ENCODE assay signal across 9 cellular contexts in the genomic region with DNA sequence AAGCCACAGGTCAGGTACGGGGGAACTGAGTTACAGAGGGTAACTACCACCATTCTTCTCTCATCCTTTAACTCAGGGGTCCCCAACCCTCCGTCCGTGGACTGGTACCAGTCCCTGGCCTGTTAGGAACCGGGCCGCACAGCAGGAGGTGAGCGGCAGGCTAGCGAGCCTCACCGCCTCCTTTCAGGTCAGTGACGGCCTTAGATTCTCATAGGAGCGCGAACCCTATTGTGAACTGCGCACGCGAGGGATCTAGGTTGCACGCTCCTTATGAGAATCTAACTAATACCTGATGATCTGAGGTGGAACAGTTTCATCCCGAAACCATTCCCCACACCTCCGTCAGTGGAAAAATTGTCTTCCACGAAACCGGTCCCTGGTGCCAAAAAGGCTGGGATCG. TPM values are rescaled to one million over a fixed set of nuclear protein-coding genes. Genes with fewer than 3 reads are reported as not detected.
DNase-seq lines count a peak whose midpoint lies in the region; ATAC-seq, FAIRE-seq and TF ChIP-seq lines count a peak whose summit lies in the region.
"Not testable (repeated sequence)": the region's sequence is repeated elsewhere in the genome, so short reads cannot be mapped to it uniquely, and the experiment has no call there.
"Had no signal": no experiment of that assay in that cellular context is flagged by ENCODE, and none has a peak within 500 bp of the region (broad histone marks: within the 10 kb centered on the region; RNA-seq: fewer than 3 reads in every experiment).

No MANE protein-coding gene starts in this region.

- H3K9ac ChIP-seq in HUES6 (ENCODE audit: low read length) = not testable (repeated sequence)
- H3K9ac ChIP-seq in astrocyte (ENCODE audit: low read length) (peak overlapping the region; percentile 97), kidney (ENCODE audit: low read length in 2 of 2) (peak overlapping the region in 1 of 2 donors; percentile 84), stomach smooth muscle (ENCODE audit: low read length in 2 of 2) (peak overlapping the region; percentile 93 to 97)

- H3K79me2 ChIP-seq in astrocyte (ENCODE audit: insufficient read depth, low read length) = peaks cover 36% of the 10 kb centered on the region

- H2AFZ ChIP-seq in astrocyte (ENCODE audit: low read depth, low read length) = peak overlapping the region; percentile 98
- peak overlapping the region; percentile 57 for H2AFZ ChIP-seq in neuron (ENCODE audit: low read depth, low read length)

- H3K27me3 Mint-ChIP-seq in T-helper 1 cell treated with Interleukin-12 subunit alpha and Interleukin-12 subunit beta and Interleukin-4 antibody, amounts not matched to agents 30 μg/mL and 1 μg/mL, for 36 hours (ENCODE audit: low read depth) = peaks cover 18% of the 10 kb centered on the region
- not testable (repeated sequence) for H3K27me3 Mint-ChIP-seq in astrocyte (ENCODE audit: low read depth, unreplicated experiment)

- H4K20me1 ChIP-seq in astrocyte (ENCODE audit: insufficient read depth, low read length) = peaks cover 15% of the 10 kb centered on the region

- H3K4me1 ChIP-seq in BE2C; HUES6 (ENCODE audit: control insufficient read depth, insufficient read depth, low read length): not testable (repeated sequence)
- H3K4me1 ChIP-seq in astrocyte (ENCODE audit: insufficient read depth, low read length) (peaks cover 10% of the 10 kb centered on the region), kidney (ENCODE audit: control insufficient read depth in 1 of 2, insufficient read depth in 1 of 2, low read depth in 1 of 2, low read length in 2 of 2) (peaks cover 5 to 11% of the 10 kb centered on the region in 2 donors), neuron (ENCODE audit: insufficient read depth, low read length) (peaks cover 15% of the 10 kb centered on the region), stomach smooth muscle (ENCODE audit: control insufficient read depth, insufficient read depth, low read length) (peaks cover 20% of the 10 kb centered on the region)

- peaks cover 17% of the 10 kb centered on the region for H3K36me3 Mint-ChIP-seq in T-helper 1 cell treated with Interleukin-12 subunit alpha and Interleukin-12 subunit beta and Interleukin-4 antibody, amounts not matched to agents 30 μg/mL and 1 μg/mL, for 36 hours (ENCODE audit: low read depth)
- not testable (repeated sequence) for H3K36me3 Mint-ChIP-seq in astrocyte (ENCODE audit: low read depth, unreplicated experiment)

- H3K9me3 ChIP-seq in BE2C; HUES6 (ENCODE audit: control insufficient read depth, insufficient read depth, low read depth, low read length); astrocyte (ENCODE audit: insufficient read depth, low read depth, low read length); kidney (ENCODE audit: control insufficient read depth in 1 of 2, low read length in 2 of 2); neuron (ENCODE audit: low read length); stomach smooth muscle (ENCODE audit: control insufficient read depth in 2 of 2, low read length in 2 of 2): not testable (repeated sequence)

- not testable (repeated sequence) for H3K27ac Mint-ChIP-seq in T-helper 1 cell treated with Interleukin-12 subunit alpha and Interleukin-12 subunit beta and Interleukin-4 antibody, amounts not matched to agents 30 μg/mL and 1 μg/mL, for 36 hours
- peak overlapping the region; percentile 97 for H3K27ac Mint-ChIP-seq in astrocyte (ENCODE audit: unreplicated experiment)

- H3K4me2 ChIP-seq in astrocyte (ENCODE audit: low read length) = peak overlapping the region; percentile 98

- peak; percentile 9 for ATAC-seq in esophagus mucosa

- peaks cover 12% of the 10 kb centered on the region for H3K36me3 ChIP-seq in BE2C
- peaks cover 12% of the 10 kb centered on the region for H3K36me3 ChIP-seq in HUES6 (ENCODE audit: control insufficient read depth, insufficient read depth, low read length)
- H3K36me3 ChIP-seq in astrocyte (ENCODE audit: insufficient read depth, low read length) = peaks cover 11% of the 10 kb centered on the region
- peaks cover 7 to 11% of the 10 kb centered on the region in 2 donors for H3K36me3 ChIP-seq in kidney (ENCODE audit: control insufficient read depth in 1 of 2, insufficient read depth in 2 of 2, low read length in 2 of 2)
- H3K36me3 ChIP-seq in neuron (ENCODE audit: insufficient read depth, low read length) = peaks cover 12% of the 10 kb centered on the region
- peaks cover 9 to 10% of the 10 kb centered on the region in 2 donors for H3K36me3 ChIP-seq in stomach smooth muscle (ENCODE audit: control insufficient read depth in 2 of 2, insufficient read depth in 2 of 2, low read length in 2 of 2)

- not testable (repeated sequence) for FAIRE-seq in astrocyte (lab: Jason Lieb, UNC); kidney (lab: Jason Lieb, UNC)

- DNase-seq in BE2C; astrocyte (ENCODE audit: low read depth); kidney: not testable (repeated sequence)

- H3K4me3 ChIP-seq in BE2C (ENCODE audit: low read depth, low read length) = peak overlapping the region; percentile 97
- peak overlapping the region; percentile 100 for H3K4me3 ChIP-seq in HUES6 (ENCODE audit: low read depth, low read length)
- H3K4me3 ChIP-seq in astrocyte (ENCODE audit: insufficient read depth, low read depth, low read length) = peak overlapping the region; percentile 97
- H3K4me3 ChIP-seq in kidney (ENCODE audit: low read length in 2 of 2) = peak overlapping the region; percentile 85 to 94
- H3K4me3 ChIP-seq in neuron (ENCODE audit: low read length) = peak overlapping the region; percentile 70
- H3K4me3 ChIP-seq in stomach smooth muscle (ENCODE audit: low read length in 2 of 2) = peak overlapping the region; percentile 98 to 99

- not testable (repeated sequence) for TF ChIP-seq CTCF in BE2C (IDR thresholded peaks at IDR 0.05; ENCODE audit: low read depth, low read length); astrocyte (IDR thresholded peaks at IDR 0.05; ENCODE audit: insufficient read depth, low read depth, low read length); kidney (IDR thresholded peaks at IDR 0.05; ENCODE audit: borderline replicate concordance, extremely low read depth, insufficient read depth)

- H3K27ac ChIP-seq in HUES6 (ENCODE audit: low read depth, low read length); kidney (ENCODE audit: low read depth in 2 of 2, low read length in 2 of 2); stomach smooth muscle (ENCODE audit: low read length): not testable (repeated sequence)
- peak overlapping the region; percentile 49 for H3K27ac ChIP-seq in astrocyte (ENCODE audit: low read depth, low read length)

- intact Hi-C loops in kidney (cut with DNase I) = not testable (repeated sequence)

- not testable (repeated sequence) for H3K9me3 Mint-ChIP-seq in T-helper 1 cell treated with Interleukin-12 subunit alpha and Interleukin-12 subunit beta and Interleukin-4 antibody, amounts not matched to agents 30 μg/mL and 1 μg/mL, for 36 hours; astrocyte (ENCODE audit: unreplicated experiment)

- peak overlapping the region; percentile 99 for H3K4me3 Mint-ChIP-seq in T-helper 1 cell treated with Interleukin-12 subunit alpha and Interleukin-12 subunit beta and Interleukin-4 antibody, amounts not matched to agents 30 μg/mL and 1 μg/mL, for 36 hours
- peak overlapping the region; percentile 98 for H3K4me3 Mint-ChIP-seq in astrocyte (ENCODE audit: unreplicated experiment)

- peaks cover 14% of the 10 kb centered on the region for H3K4me1 Mint-ChIP-seq in T-helper 1 cell treated with Interleukin-12 subunit alpha and Interleukin-12 subunit beta and Interleukin-4 antibody, amounts not matched to agents 30 μg/mL and 1 μg/mL, for 36 hours (ENCODE audit: low read depth)
- not testable (repeated sequence) for H3K4me1 Mint-ChIP-seq in astrocyte (ENCODE audit: low read depth, unreplicated experiment)

- H3K27me3 ChIP-seq in BE2C; astrocyte (ENCODE audit: insufficient read depth, low read length); neuron (ENCODE audit: insufficient read depth, low read length); stomach smooth muscle (ENCODE audit: control insufficient read depth in 1 of 2, insufficient read depth in 2 of 2, low read length in 2 of 2): not testable (repeated sequence)
- peaks cover 13% of the 10 kb centered on the region for H3K27me3 ChIP-seq in HUES6 (ENCODE audit: control insufficient read depth, insufficient read depth, low read length)

RNA-seq across cellular contexts. Expression of gene C22orf23, which starts 0.8 kb away (rescaled TPM):
- polyA plus RNA-seq in BE2C (2012; ENCODE audit: insufficient read depth, insufficient read length, low read depth) = 7.9 TPM
- total RNA-seq in astrocyte (not detected in 2 replicates), esophagus mucosa (not detected), kidney (0.57 TPM)
- 1.0 TPM for polyA plus RNA-seq in kidney (ENCODE audit: insufficient read depth, low read depth, low replicate concordance)
- total RNA-seq: ureter had no signal

RNA-seq across cellular contexts. Expression of gene POLR2F, which starts 0.9 kb away (rescaled TPM):
- 288 TPM for polyA plus RNA-seq in BE2C (2012; ENCODE audit: insufficient read depth, insufficient read length, low read depth)
- total RNA-seq in astrocyte (129 and 149 TPM in 2 replicates), esophagus mucosa (67.8 TPM), kidney (57.9 TPM)
- polyA plus RNA-seq in kidney (ENCODE audit: insufficient read depth, low read depth, low replicate concordance) = 121 TPM

RNA-seq across cellular contexts. Expression of gene SOX10, which starts 31.7 kb away (rescaled TPM):
- 0.31 TPM for polyA plus RNA-seq in BE2C (2012; ENCODE audit: insufficient read depth, insufficient read length, low read depth)
- total RNA-seq in astrocyte (0.10 and 0.34 TPM in 2 replicates), esophagus mucosa (0.44 TPM), kidney (1.5 TPM)
- 0.22 TPM for polyA plus RNA-seq in kidney (ENCODE audit: insufficient read depth, low read depth, low replicate concordance)

RNA-seq across cellular contexts. Expression of gene MICALL1, which starts 46.5 kb away (rescaled TPM):
- 30.9 TPM for polyA plus RNA-seq in BE2C (2012; ENCODE audit: insufficient read depth, insufficient read length, low read depth)
- total RNA-seq in astrocyte = 124 and 131 TPM in 2 replicates
- 105 TPM for total RNA-seq in esophagus mucosa
- 30.9 TPM for total RNA-seq in kidney
- 9.6 TPM for polyA plus RNA-seq in kidney (ENCODE audit: insufficient read depth, low read depth, low replicate concordance)
